ENCODE assay signal across 4 cellular contexts in genomic region chr2:184860744-184861143, GRCh38.
"Had no signal": no experiment of that assay in that cellular context is flagged by ENCODE, and none has a peak within 500 bp of the region (broad histone marks: within the 10 kb centered on the region; RNA-seq: fewer than 3 reads in every experiment).

No MANE protein-coding gene starts in this region.

- H3K4me1 Mint-ChIP-seq: GM23338, H9 had no signal

- H3K4me3 Mint-ChIP-seq: GM23338, H9 had no signal

- H3K4me3 ChIP-seq: GM23338 had no signal

- H3K27ac Mint-ChIP-seq: GM23338, H9 had no signal

- ATAC-seq: GM23338 had no signal

- DNase-seq: H9, HCEC 1CT, IMR-90 had no signal
